Comparison of ENCODE assay signal across 40 cellular contexts in the genomic region with DNA sequence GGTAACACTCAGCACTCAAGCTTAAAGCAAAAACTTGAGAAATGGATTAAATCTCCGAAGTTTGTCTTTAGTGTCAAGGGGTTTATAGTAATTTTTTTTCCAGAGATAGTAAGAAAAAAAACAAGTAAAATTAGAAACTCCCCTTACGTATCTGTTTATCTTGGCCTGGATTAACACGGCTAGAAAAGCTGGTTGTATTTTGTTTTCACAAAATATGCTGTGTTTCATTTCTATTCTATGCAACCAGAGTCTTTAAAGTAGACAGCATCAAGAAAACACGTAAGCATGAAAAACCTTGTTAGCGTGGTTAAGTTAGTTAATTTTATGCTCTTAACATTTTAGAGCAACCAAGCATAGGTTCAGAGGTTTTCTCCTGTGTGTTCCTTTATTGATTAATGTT. TPM values are rescaled to one million over a fixed set of nuclear protein-coding genes. Genes with fewer than 3 reads are reported as not detected.
"Had no signal": no experiment of that assay in that cellular context is flagged by ENCODE, and none has a peak within 500 bp of the region (broad histone marks: within the 10 kb centered on the region; RNA-seq: fewer than 3 reads in every experiment).

No MANE protein-coding gene starts in this region.

- H3K27ac Mint-ChIP-seq: activated B cell treated with CpG ODN at 0.5 μM for 24 hours; activated CD4-positive, alpha-beta memory T cell treated with anti-CD3 and anti-CD28 coated beads for 36 hours; activated CD4-positive, alpha-beta T cell treated with anti-CD3 and anti-CD28 coated beads, Interleukin-2, amount 10 ng/mL, durations not matched to agents 24 days and 14 days; activated CD8-positive, alpha-beta T cell treated with anti-CD3 and anti-CD28 coated beads for 36 hours; activated naive CD4-positive, alpha-beta T cell treated with anti-CD3 and anti-CD28 coated beads for 36 hours; activated naive CD4-positive, alpha-beta T cell treated with anti-CD3 and anti-CD28 coated beads, Interleukin-2, amount 50 U/mL, for 72 hours; activated naive CD8-positive, alpha-beta T cell treated with anti-CD3 and anti-CD28 coated beads for 36 hours; activated T-cell treated with anti-CD3 and anti-CD28 coated beads, Interleukin-2, amount 50 U/mL, for 72 hours; activated T-helper 1 cell treated with anti-CD3 and anti-CD28 coated beads, Interleukin-12 subunit alpha, Interleukin-12 subunit beta, Interleukin-2, Interleukin-4 antibody, amounts not matched to agents 30 ng/mL and 10 ng/mL and 1 ng/mL, durations not matched to agents 14 hours and 24 hours and 36 hours; activated T-helper 17 cell treated with anti-CD3 and anti-CD28 coated beads, Interleukin-2, amount 50 U/mL, for 72 hours; T-helper 1 cell treated with Interleukin-12 subunit alpha and Interleukin-12 subunit beta and Interleukin-4 antibody, amounts not matched to agents 30 μg/mL and 1 μg/mL, for 36 hours; T-helper 2 cell treated with Interferon-gamma antibody and Interleukin-4, amounts not matched to agents 5 μg/mL and 100 μg/mL, for 36 hours had no signal

- H3K36me3 ChIP-seq: adrenal gland had no signal

- FAIRE-seq: astrocyte, bronchial epithelial cell, TTC549 had no signal

- DNase-seq: activated B cell treated with CpG ODN at 0.5 μM for 24 hours; activated CD4-positive, alpha-beta memory T cell treated with anti-CD3 and anti-CD28 coated beads for 36 hours; activated CD4-positive, alpha-beta T cell treated with anti-CD3 and anti-CD28 coated beads for 4 hours; activated CD4-positive, alpha-beta T cell treated with anti-CD3 and anti-CD28 coated beads, Interleukin-2, amount 10 ng/mL, durations not matched to agents 24 days and 14 days; activated CD4-positive, alpha-beta T cell treated with anti-CD3 and anti-CD28 coated beads, Interleukin-2, amount 50 U/mL, for 1 hour; activated CD4-positive, alpha-beta T cell treated with anti-CD3 and anti-CD28 coated beads, Interleukin-2, amount 50 U/mL, for 4 hours; activated CD4-positive, CD25-positive, alpha-beta regulatory T cell treated with anti-CD3 and anti-CD28 coated beads, Interleukin-2, amount 50 U/mL, for 72 hours; activated CD8-positive, alpha-beta memory T cell treated with anti-CD3 and anti-CD28 coated beads, Interleukin-2, amount 50 U/mL, for 4 hours; activated CD8-positive, alpha-beta T cell treated with anti-CD3 and anti-CD28 coated beads for 36 hours; activated effector memory CD4-positive, alpha-beta T cell treated with anti-CD3 and anti-CD28 coated beads, Interleukin-2, amount 50 U/mL, for 16 hours; activated gamma-delta T cell treated with Interleukin-2 at 50 U/mL for 16 hours; activated naive CD4-positive, alpha-beta T cell; activated naive CD4-positive, alpha-beta T cell treated with anti-CD3 and anti-CD28 coated beads for 36 hours; activated naive CD4-positive, alpha-beta T cell treated with anti-CD3 and anti-CD28 coated beads, Interleukin-2, amount 50 U/mL, for 16 hours; activated naive CD8-positive, alpha-beta T cell treated with anti-CD3 and anti-CD28 coated beads for 36 hours; activated T-cell treated with anti-CD3 and anti-CD28 coated beads for 4 hours; activated T-cell treated with anti-CD3 and anti-CD28 coated beads, Interleukin-2, amount 50 U/mL, for 1 hour; activated T-cell treated with anti-CD3 and anti-CD28 coated beads, Interleukin-2, amount 50 U/mL, for 4 hours; activated T-cell treated with anti-CD3 and anti-CD28 coated beads, Interleukin-2, amount 50 U/mL, for 72 hours; adrenal gland; amniotic stem cell; aorta; body of pancreas; caudate nucleus; SW 1271; T-helper 1 cell; T-helper 2 cell; T-helper 9 cell had no signal

- H3K27me3 Mint-ChIP-seq: activated B cell treated with CpG ODN at 0.5 μM for 24 hours; activated CD4-positive, alpha-beta memory T cell treated with anti-CD3 and anti-CD28 coated beads for 36 hours; activated CD4-positive, alpha-beta T cell treated with anti-CD3 and anti-CD28 coated beads, Interleukin-2, amount 10 ng/mL, durations not matched to agents 24 days and 14 days; activated CD8-positive, alpha-beta T cell treated with anti-CD3 and anti-CD28 coated beads for 36 hours; activated naive CD8-positive, alpha-beta T cell treated with anti-CD3 and anti-CD28 coated beads for 36 hours; activated T-helper 17 cell treated with anti-CD3 and anti-CD28 coated beads, Interleukin-2, amount 50 U/mL, for 72 hours; central memory CD8-positive, alpha-beta T cell had no signal

- H3K9me3 ChIP-seq: adrenal gland, body of pancreas had no signal

- H3K27me3 ChIP-seq: adrenal gland, body of pancreas, cardiac muscle cell had no signal

- ATAC-seq: activated CD8-positive, alpha-beta T cell treated with anti-CD3 and anti-CD28 coated beads for 36 hours; activated naive CD4-positive, alpha-beta T cell treated with anti-CD3 and anti-CD28 coated beads, Interleukin-2, amount 50 U/mL, for 72 hours; activated T-cell treated with anti-CD3 and anti-CD28 coated beads, Interleukin-2, amount 50 U/mL, for 4 hours; activated T-cell treated with anti-CD3 and anti-CD28 coated beads, Interleukin-2, amount 50 U/mL, for 72 hours; activated T-helper 17 cell treated with anti-CD3 and anti-CD28 coated beads, Interleukin-2, amount 50 U/mL, for 72 hours; body of pancreas had no signal

- H3K4me3 ChIP-seq: adrenal gland, body of pancreas, cardiac muscle cell had no signal

- H3K27ac ChIP-seq: adrenal gland, body of pancreas, cardiac muscle cell, VCaP had no signal

- H3K9me3 Mint-ChIP-seq: activated B cell treated with CpG ODN at 0.5 μM for 24 hours; activated CD4-positive, alpha-beta memory T cell treated with anti-CD3 and anti-CD28 coated beads for 36 hours; activated CD4-positive, alpha-beta T cell treated with anti-CD3 and anti-CD28 coated beads, Interleukin-2, amount 10 ng/mL, durations not matched to agents 24 days and 14 days; activated CD8-positive, alpha-beta T cell treated with anti-CD3 and anti-CD28 coated beads for 36 hours; activated naive CD4-positive, alpha-beta T cell treated with anti-CD3 and anti-CD28 coated beads for 36 hours; activated naive CD4-positive, alpha-beta T cell treated with anti-CD3 and anti-CD28 coated beads, Interleukin-2, amount 50 U/mL, for 72 hours; activated naive CD8-positive, alpha-beta T cell treated with anti-CD3 and anti-CD28 coated beads for 36 hours; activated T-cell treated with anti-CD3 and anti-CD28 coated beads, Interleukin-2, amount 50 U/mL, for 4 hours; activated T-cell treated with anti-CD3 and anti-CD28 coated beads, Interleukin-2, amount 50 U/mL, for 72 hours; activated T-helper 1 cell treated with anti-CD3 and anti-CD28 coated beads, Interleukin-12 subunit alpha, Interleukin-12 subunit beta, Interleukin-2, Interleukin-4 antibody, amounts not matched to agents 30 ng/mL and 10 ng/mL and 1 ng/mL, durations not matched to agents 14 hours and 24 hours and 36 hours; activated T-helper 17 cell treated with anti-CD3 and anti-CD28 coated beads, Interleukin-2, amount 50 U/mL, for 72 hours; central memory CD8-positive, alpha-beta T cell; T-helper 1 cell treated with Interleukin-12 subunit alpha and Interleukin-12 subunit beta and Interleukin-4 antibody, amounts not matched to agents 30 μg/mL and 1 μg/mL, for 36 hours; T-helper 2 cell treated with Interferon-gamma antibody and Interleukin-4, amounts not matched to agents 5 μg/mL and 100 μg/mL, for 36 hours had no signal

- H3K4me1 ChIP-seq: adrenal gland, body of pancreas had no signal

- H3K4me3 Mint-ChIP-seq: activated B cell treated with CpG ODN at 0.5 μM for 24 hours; activated CD4-positive, alpha-beta memory T cell treated with anti-CD3 and anti-CD28 coated beads for 36 hours; activated CD4-positive, alpha-beta T cell treated with anti-CD3 and anti-CD28 coated beads, Interleukin-2, amount 10 ng/mL, durations not matched to agents 24 days and 14 days; activated CD8-positive, alpha-beta T cell treated with anti-CD3 and anti-CD28 coated beads for 36 hours; activated naive CD4-positive, alpha-beta T cell treated with anti-CD3 and anti-CD28 coated beads for 36 hours; activated naive CD8-positive, alpha-beta T cell treated with anti-CD3 and anti-CD28 coated beads for 36 hours; activated T-cell treated with anti-CD3 and anti-CD28 coated beads, Interleukin-2, amount 50 U/mL, for 4 hours; activated T-cell treated with anti-CD3 and anti-CD28 coated beads, Interleukin-2, amount 50 U/mL, for 72 hours; activated T-helper 1 cell treated with anti-CD3 and anti-CD28 coated beads, Interleukin-12 subunit alpha, Interleukin-12 subunit beta, Interleukin-2, Interleukin-4 antibody, amounts not matched to agents 30 ng/mL and 10 ng/mL and 1 ng/mL, durations not matched to agents 14 hours and 24 hours and 36 hours; activated T-helper 17 cell treated with anti-CD3 and anti-CD28 coated beads, Interleukin-2, amount 50 U/mL, for 72 hours; central memory CD8-positive, alpha-beta T cell; T-helper 1 cell treated with Interleukin-12 subunit alpha and Interleukin-12 subunit beta and Interleukin-4 antibody, amounts not matched to agents 30 μg/mL and 1 μg/mL, for 36 hours; T-helper 2 cell treated with Interferon-gamma antibody and Interleukin-4, amounts not matched to agents 5 μg/mL and 100 μg/mL, for 36 hours had no signal

RNA-seq across cellular contexts. Expression of a gene that starts 21.8 kb away (rescaled TPM):
- total RNA-seq: activated B cell treated with CpG ODN at 0.5 μM for 24 hours; activated CD4-positive, alpha-beta memory T cell treated with anti-CD3 and anti-CD28 coated beads for 36 hours; activated CD4-positive, alpha-beta T cell treated with anti-CD3 and anti-CD28 coated beads, Interleukin-2, amount 10 ng/mL, durations not matched to agents 24 days and 14 days; activated CD8-positive, alpha-beta memory T cell treated with anti-CD3 and anti-CD28 coated beads for 36 hours; activated CD8-positive, alpha-beta T cell treated with anti-CD3 and anti-CD28 coated beads for 36 hours; activated naive CD4-positive, alpha-beta T cell treated with anti-CD3 and anti-CD28 coated beads for 36 hours; activated naive CD4-positive, alpha-beta T cell treated with anti-CD3 and anti-CD28 coated beads, Interleukin-2, amount 50 U/mL, for 72 hours; activated naive CD8-positive, alpha-beta T cell treated with anti-CD3 and anti-CD28 coated beads for 36 hours; activated T-cell treated with anti-CD3 and anti-CD28 coated beads, Interleukin-2, amount 50 U/mL, for 4 hours; activated T-cell treated with anti-CD3 and anti-CD28 coated beads, Interleukin-2, amount 50 U/mL, for 72 hours; activated T-helper 1 cell treated with anti-CD3 and anti-CD28 coated beads, Interleukin-12 subunit alpha, Interleukin-12 subunit beta, Interleukin-2, Interleukin-4 antibody, amounts not matched to agents 30 ng/mL and 10 ng/mL and 1 ng/mL, durations not matched to agents 14 hours and 24 hours and 36 hours; astrocyte; body of pancreas; bronchial epithelial cell; cardiac muscle cell had no signal
- polyA plus RNA-seq: aorta, cardiac muscle cell had no signal
